ENCODE assay signal across 7 cellular contexts in genomic region chr20:25408170-25408547, GRCh38. TPM values are rescaled to one million over a fixed set of nuclear protein-coding genes. Genes with fewer than 3 reads are reported as not detected.
A peak's percentile ranks its signal among the peaks of the same experiment; 100 is the strongest.
DNase-seq lines count a peak whose midpoint lies in the region; ATAC-seq and TF ChIP-seq lines count a peak whose summit lies in the region.

No MANE protein-coding gene starts in this region.

- no peaks in the 10 kb centered on the region for H3K27me3 ChIP-seq in HAP-1 (ENCODE audit: low read depth)
- no peaks in the 10 kb centered on the region for H3K27me3 ChIP-seq in foreskin keratinocyte
- no peaks in the 10 kb centered on the region for H3K27me3 ChIP-seq in skeletal muscle tissue (ENCODE audit: control insufficient read depth in 3 of 3, insufficient read depth in 3 of 3, low read length in 3 of 3)

- peak overlapping the region; percentile 68 for H3K27ac ChIP-seq in foreskin keratinocyte
- H3K27ac ChIP-seq in skeletal muscle tissue (ENCODE audit: low read depth, low read length), result no peak overlapping the region

- in situ Hi-C loops in HAP-1 (cut with MboI; ENCODE audit: low sequenced_read_pairs), result loop anchor here (5.0 to 25.0 kb wide), 2 partner anchors 411 to 454 kb away; no protein-coding TSS in a partner anchor

- no peak for DNase-seq in HAP-1 (ENCODE audit: low spot score in 2 of 2)
- no peak for DNase-seq in foreskin keratinocyte
- no peak for DNase-seq in NCI-H510A treated with DMSO at 0.1 percent for 48 hours (lab: John Stamatoyannopoulos, UW)

- H3K4me3 ChIP-seq in HAP-1, result peak overlapping the region; percentile 78
- H3K4me3 ChIP-seq in skeletal muscle tissue (ENCODE audit: low read length in 3 of 3), result peak overlapping the region; percentile 75 to 97 (median 91)

- no peak for TF ChIP-seq CTCF in foreskin keratinocyte (conservative IDR thresholded peaks at IDR 0.05)

- peak overlapping the region; percentile 79 to 82 (median 80) for H3K9ac ChIP-seq in skeletal muscle tissue (ENCODE audit: low read depth in 1 of 3, low read length in 3 of 3)

- peak; percentile 9; the same call in 1 of the 3 replicates for ATAC-seq in SK-N-SH treated with all-trans-retinoic acid at 6 μM for 48 hours
- peak; percentile 15 for ATAC-seq in foreskin keratinocyte
- no peak for ATAC-seq in HG02973 (IDR thresholded peaks at IDR 0.05; ENCODE audit: unreplicated experiment)
- no peak for ATAC-seq in GM18858 (IDR thresholded peaks at IDR 0.05; ENCODE audit: unreplicated experiment)

- H3K36me3 ChIP-seq in HAP-1 (replicated peaks) (peaks cover 11% of the 10 kb centered on the region), skeletal muscle tissue (ENCODE audit: control insufficient read depth in 3 of 3, insufficient read depth in 3 of 3, low read length in 3 of 3) (no peaks in the 10 kb centered on the region)

- peaks cover 7% of the 10 kb centered on the region for H3K4me1 ChIP-seq in HAP-1
- no peaks in the 10 kb centered on the region for H3K4me1 ChIP-seq in foreskin keratinocyte
- peaks cover 8 to 14% (median 11%) of the 10 kb centered on the region in 3 donors for H3K4me1 ChIP-seq in skeletal muscle tissue (ENCODE audit: control insufficient read depth in 3 of 3, insufficient read depth in 3 of 3, low read length in 3 of 3)

- no peaks in the 10 kb centered on the region for H3K9me3 ChIP-seq in HAP-1
- H3K9me3 ChIP-seq in skeletal muscle tissue (ENCODE audit: control insufficient read depth in 3 of 3, low read length in 3 of 3), result peaks cover 0 to 2% (median 1%) of the 10 kb centered on the region in 3 donors

TF ChIP-seq in SK-N-SH treated with all-trans-retinoic acid at 6 μM for 48 hours, 23 proteins besides CTCF, POLR2A, EP300 and RAD21:
- TF ChIP-seq ZFP30 (CRISPR knock-in tag; IDR thresholded peaks at IDR 0.05), result no peak
- TF ChIP-seq ESRRG (CRISPR knock-in tag; IDR thresholded peaks at IDR 0.05), result no peak
- TF ChIP-seq ISL1 (CRISPR knock-in tag; IDR thresholded peaks at IDR 0.05), result no peak
- TF ChIP-seq ARNTL (CRISPR knock-in tag; IDR thresholded peaks at IDR 0.05; ENCODE audit: borderline replicate concordance, low read depth), result no peak
- TF ChIP-seq TSHZ2 (CRISPR knock-in tag; IDR thresholded peaks at IDR 0.05), result no peak
- no peak for TF ChIP-seq ZNF565 (CRISPR knock-in tag; conservative IDR thresholded peaks at IDR 0.05; ENCODE audit: low read depth)
- TF ChIP-seq ZC3H10 (CRISPR knock-in tag; IDR thresholded peaks at IDR 0.05), result no peak
- TF ChIP-seq, protein P1, sequence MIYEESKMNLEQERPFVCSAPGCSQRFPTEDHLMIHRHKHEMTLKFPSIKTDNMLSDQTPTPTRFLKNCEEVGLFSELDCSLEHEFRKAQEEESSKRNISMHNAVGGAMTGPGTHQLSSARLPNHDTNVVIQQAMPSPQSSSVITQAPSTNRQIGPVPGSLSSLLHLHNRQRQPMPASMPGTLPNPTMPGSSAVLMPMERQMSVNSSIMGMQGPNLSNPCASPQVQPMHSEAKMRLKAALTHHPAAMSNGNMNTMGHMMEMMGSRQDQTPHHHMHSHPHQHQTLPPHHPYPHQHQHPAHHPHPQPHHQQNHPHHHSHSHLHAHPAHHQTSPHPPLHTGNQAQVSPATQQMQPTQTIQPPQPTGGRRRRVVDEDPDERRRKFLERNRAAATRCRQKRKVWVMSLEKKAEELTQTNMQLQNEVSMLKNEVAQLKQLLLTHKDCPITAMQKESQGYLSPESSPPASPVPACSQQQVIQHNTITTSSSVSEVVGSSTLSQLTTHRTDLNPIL (CRISPR knock-in tag; IDR thresholded peaks at IDR 0.05; ENCODE audit: low read depth), result no peak
- TF ChIP-seq TOX (CRISPR knock-in tag; IDR thresholded peaks at IDR 0.05; ENCODE audit: borderline replicate concordance), result no peak
- TF ChIP-seq OSR1 (CRISPR knock-in tag; IDR thresholded peaks at IDR 0.05), result no peak
- no peak for TF ChIP-seq PPARA (CRISPR knock-in tag; IDR thresholded peaks at IDR 0.05; ENCODE audit: borderline replicate concordance)
- TF ChIP-seq, protein P2, sequence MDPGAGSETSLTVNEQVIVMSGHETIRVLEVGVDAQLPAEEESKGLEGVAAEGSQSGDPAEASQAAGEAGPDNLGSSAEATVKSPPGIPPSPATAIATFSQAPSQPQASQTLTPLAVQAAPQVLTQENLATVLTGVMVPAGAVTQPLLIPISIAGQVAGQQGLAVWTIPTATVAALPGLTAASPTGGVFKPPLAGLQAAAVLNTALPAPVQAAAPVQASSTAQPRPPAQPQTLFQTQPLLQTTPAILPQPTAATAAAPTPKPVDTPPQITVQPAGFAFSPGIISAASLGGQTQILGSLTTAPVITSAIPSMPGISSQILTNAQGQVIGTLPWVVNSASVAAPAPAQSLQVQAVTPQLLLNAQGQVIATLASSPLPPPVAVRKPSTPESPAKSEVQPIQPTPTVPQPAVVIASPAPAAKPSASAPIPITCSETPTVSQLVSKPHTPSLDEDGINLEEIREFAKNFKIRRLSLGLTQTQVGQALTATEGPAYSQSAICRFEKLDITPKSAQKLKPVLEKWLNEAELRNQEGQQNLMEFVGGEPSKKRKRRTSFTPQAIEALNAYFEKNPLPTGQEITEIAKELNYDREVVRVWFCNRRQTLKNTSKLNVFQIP (CRISPR knock-in tag; IDR thresholded peaks at IDR 0.05; ENCODE audit: borderline replicate concordance, low read depth), result no peak

RNA-seq across cellular contexts. Expression of gene GINS1, which starts 0.7 kb away (rescaled TPM):
- total RNA-seq in foreskin keratinocyte, result 23.2 and 27.3 TPM in 2 replicates
- 11.2 and 14.5 TPM in 2 replicates for polyA plus RNA-seq in foreskin keratinocyte
- 4.2 TPM for total RNA-seq in skeletal muscle tissue

RNA-seq across cellular contexts. Expression of gene ABHD12, which starts 17.5 kb away (rescaled TPM):
- total RNA-seq in foreskin keratinocyte (20.8 and 21.8 TPM in 2 replicates), skeletal muscle tissue (29.7 TPM)
- polyA plus RNA-seq in foreskin keratinocyte, result 27.6 and 29.3 TPM in 2 replicates

Comparison
In these comparisons a context has a peak if more than half of its experiments do, and no peak if none do; other contexts are left out.
1. ATAC-seq: peak in SK-N-SH treated with all-trans-retinoic acid at 6 μM for 48 hours (single experiment) and foreskin keratinocyte (single experiment); none in HG02973 (single experiment) and GM18858 (single experiment).